Comparison of ENCODE assay signal across 22 cellular contexts in genomic region chr2:65620524-65620923, GRCh38.
DNase-seq lines count a peak whose midpoint lies in the region; ATAC-seq and TF ChIP-seq lines count a peak whose summit lies in the region.
"Had no signal": no experiment of that assay in that cellular context is flagged by ENCODE, and none has a peak within 500 bp of the region (broad histone marks: within the 10 kb centered on the region; RNA-seq: fewer than 3 reads in every experiment).

No MANE protein-coding gene starts in this region.

- H3K4ac ChIP-seq in H9 (ENCODE audit: low read depth, low read length): no peak overlapping the region

- H3K4me1 Mint-ChIP-seq in H9 (no peaks in the 10 kb centered on the region), chondrocyte (ENCODE audit: low read depth) (no peaks in the 10 kb centered on the region)

- TF ChIP-seq RAD21 in neural cell (conservative IDR thresholded peaks at IDR 0.05): peak; percentile 57

- no peak overlapping the region for H3K56ac ChIP-seq in H9 (ENCODE audit: insufficient read length, low read depth, low read length)

- H3K79me1 ChIP-seq in H9 (ENCODE audit: insufficient read depth, low read depth, low read length, poor library complexity, severe bottlenecking): no peaks in the 10 kb centered on the region

- H3K9me3 ChIP-seq in H9 (ENCODE audit: control insufficient read depth, low read depth, low read length) (no peaks in the 10 kb centered on the region), OCI-LY7 (ENCODE audit: low read length) (no peaks in the 10 kb centered on the region), neural cell (ENCODE audit: low read length) (no peaks in the 10 kb centered on the region)
- H3K9me3 ChIP-seq: gastroesophageal sphincter, mucosa of descending colon, testis had no signal

- peaks cover 3% of the 10 kb centered on the region; the same call in 1 of the 2 replicates for H3K27me3 ChIP-seq in H9 (ENCODE audit: insufficient read depth, low read length)
- H3K27me3 ChIP-seq in neural cell (ENCODE audit: insufficient read depth, low read depth, low read length): no peaks in the 10 kb centered on the region
- H3K27me3 ChIP-seq: gastroesophageal sphincter, testis had no signal

- DNase-seq in H9 (no peak), OCI-LY7 (ENCODE audit: low spot score) (no peak), chondrocyte (ENCODE audit: low spot score) (no peak), H4 (ENCODE audit: low spot score) (no peak), NCI-H69 (lab: John Stamatoyannopoulos, UW) (no peak)
- DNase-seq: activated naive CD4-positive, alpha-beta T cell treated with anti-CD3 and anti-CD28 coated beads, Interleukin-2, amount 50 U/mL, for 16 hours; aorta; cerebellar nuclear complex; islet precursor cell; mucosa of descending colon; NCI-H1417 treated with DMSO at 0.1 percent for 48 hours; NCI-H524 treated with DMSO at 0.1 percent for 48 hours; SHP77; small intestine; stimulated activated CD4-positive, alpha-beta T cell treated with anti-CD3 and anti-CD28 coated beads, Interleukin-2, amount 100 ng/mL, for 48 hours; stimulated activated naive CD4-positive, alpha-beta T cell; T-cell; testis had no signal

- no peaks in the 10 kb centered on the region for H3K9me3 Mint-ChIP-seq in H9
- no peaks in the 10 kb centered on the region for H3K9me3 Mint-ChIP-seq in chondrocyte (ENCODE audit: low read depth)
- H3K9me3 Mint-ChIP-seq: T-cell had no signal

- H3K23me2 ChIP-seq in H9 (ENCODE audit: insufficient read length, low read depth, low read length, poor library complexity, severe bottlenecking): no peaks in the 10 kb centered on the region

- H4K91ac ChIP-seq in H9 (ENCODE audit: insufficient read length, low read depth, low read length): no peak overlapping the region

- H3K9me2 ChIP-seq in OCI-LY7 (ENCODE audit: insufficient read depth, low read length) (no peaks in the 10 kb centered on the region), neural cell (ENCODE audit: insufficient read depth, low read length) (no peaks in the 10 kb centered on the region)

- H3K79me2 ChIP-seq in H9 (ENCODE audit: insufficient read depth, low read length): no peaks in the 10 kb centered on the region
- no peaks in the 10 kb centered on the region for H3K79me2 ChIP-seq in OCI-LY7 (ENCODE audit: insufficient read depth, low read depth, low read length)
- no peaks in the 10 kb centered on the region for H3K79me2 ChIP-seq in neural cell (replicated peaks; ENCODE audit: insufficient read depth, low read length)

- intact Hi-C loops in OCI-LY7 (cut with micrococcal nuclease; ENCODE audit: unreplicated experiment): no loop called here

- no peak overlapping the region for H3K27ac Mint-ChIP-seq in H9
- H3K27ac Mint-ChIP-seq in chondrocyte (ENCODE audit: unreplicated experiment): no peak overlapping the region
- H3K27ac Mint-ChIP-seq: T-cell had no signal

- H3K36me3 ChIP-seq in OCI-LY7 (ENCODE audit: insufficient read depth, low read length) (no peaks in the 10 kb centered on the region), neural cell (ENCODE audit: insufficient read depth, low read length) (no peaks in the 10 kb centered on the region)
- H3K36me3 ChIP-seq: gastroesophageal sphincter had no signal

- H3K4me1 ChIP-seq in H9 (ENCODE audit: insufficient read depth, low read length) (no peaks in the 10 kb centered on the region), OCI-LY7 (ENCODE audit: insufficient read depth, low read length, poor library complexity, severe bottlenecking) (no peaks in the 10 kb centered on the region)
- H3K4me1 ChIP-seq: gastroesophageal sphincter, testis had no signal

- BruUV-seq in OCI-LY7 (replicated peaks; lab: Mats Ljungman, UMichigan): no TSS peak

- no peak overlapping the region for H2BK15ac ChIP-seq in H9 (ENCODE audit: low read depth, low read length)

- no peak overlapping the region for H2AK5ac ChIP-seq in H9 (ENCODE audit: insufficient read length, low read length)

- TF ChIP-seq CTCF in H9 (conservative IDR thresholded peaks at IDR 0.05): peak; percentile 38; the same call in 2 of the 3 replicates
- TF ChIP-seq CTCF in OCI-LY7 (conservative IDR thresholded peaks at IDR 0.05; ENCODE audit: low read length): 0 out of 2 replicates have a peak, but pooled peaks have one; percentile 26
- peak; percentile 64 for TF ChIP-seq CTCF in chondrocyte (IDR thresholded peaks at IDR 0.05)
- peak; percentile 35 for TF ChIP-seq CTCF in neural cell (IDR thresholded peaks at IDR 0.05; ENCODE audit: poor library complexity, severe bottlenecking)

- H2BK5ac ChIP-seq in H9 (ENCODE audit: insufficient read length, low read length): no peak overlapping the region

- H3K14ac ChIP-seq in H9 (ENCODE audit: insufficient read depth, low read length): no peak overlapping the region

- CTCF ChIA-PET in OCI-LY7 (lab: Charles Lee; ENCODE audit: unreplicated experiment): no interaction called here

- TF ChIP-seq EP300 in neural cell (conservative IDR thresholded peaks at IDR 0.05; ENCODE audit: poor library complexity, severe bottlenecking): no peak

- H3K23ac ChIP-seq in H9 (ENCODE audit: insufficient read length, low read depth, low read length): no peak overlapping the region

- H4K8ac ChIP-seq in H9 (replicated peaks; ENCODE audit: insufficient read length, low read depth, low read length): no peak overlapping the region

- H3K27ac ChIP-seq in H9 (ENCODE audit: insufficient read length, low read depth, low read length) (no peak overlapping the region), OCI-LY7 (ENCODE audit: low read depth, low read length, poor library complexity, severe bottlenecking) (no peak overlapping the region), neural cell (ENCODE audit: low read length) (no peak overlapping the region)
- H3K27ac ChIP-seq: gastroesophageal sphincter, testis had no signal

- no peak overlapping the region for H3T11ph ChIP-seq in H9 (ENCODE audit: low read length)

- H3K4me2 ChIP-seq in H9 (ENCODE audit: insufficient read depth, insufficient read length, low read length) (no peak overlapping the region), OCI-LY7 (ENCODE audit: low read length) (no peak overlapping the region), neural cell (ENCODE audit: low read length) (no peak overlapping the region)

- no CpG with 5 or more reads among the region's 1 CpG for WGBS in H9 (ENCODE audit: extremely low coverage, insufficient read length, low lambda C conversion rate)

- no peaks in the 10 kb centered on the region for H3F3A ChIP-seq in neural cell (ENCODE audit: insufficient read depth, low read length, poor library complexity, severe bottlenecking)

- H3K9ac ChIP-seq in H9 (ENCODE audit: extremely low read depth, insufficient read length, low read length) (no peak overlapping the region), neural cell (ENCODE audit: low read length) (no peak overlapping the region)

- no peak overlapping the region for H2BK120ac ChIP-seq in H9 (ENCODE audit: low read depth, low read length, poor library complexity, severe bottlenecking)

- H3K36me3 Mint-ChIP-seq in H9 (ENCODE audit: insufficient read depth in 1 of 3, low read depth in 3 of 3) (no peaks in the 10 kb centered on the region), chondrocyte (ENCODE audit: low read depth) (peaks cover 1% of the 10 kb centered on the region)
- H3K36me3 Mint-ChIP-seq: T-cell had no signal

- no peak overlapping the region for H4K5ac ChIP-seq in H9 (ENCODE audit: insufficient read length, low read depth, low read length)

- POLR2A ChIA-PET in OCI-LY7 (lab: Charles Lee): interaction anchor here (0.6 to 1.1 kb wide), 2 partner anchors 550 to 801 kb away, joined by 3 read pairs; no protein-coding TSS in a partner anchor

- H3K4me3 ChIP-seq in OCI-LY7 (ENCODE audit: low read depth, low read length, poor library complexity, severe bottlenecking) (no peak overlapping the region), neural cell (ENCODE audit: low read length) (no peak overlapping the region)
- H3K4me3 ChIP-seq: gastroesophageal sphincter, mucosa of descending colon, testis had no signal

- peaks cover 13% of the 10 kb centered on the region for H3K27me3 Mint-ChIP-seq in H9 (ENCODE audit: low read depth)
- H3K27me3 Mint-ChIP-seq in chondrocyte (ENCODE audit: low read depth): peaks cover 21% of the 10 kb centered on the region

- H2BK12ac ChIP-seq in H9 (ENCODE audit: insufficient read length, low read depth, low read length): no peak overlapping the region

- no peak overlapping the region for H2BK20ac ChIP-seq in H9 (ENCODE audit: low read depth, low read length, poor library complexity, severe bottlenecking)

- H3K18ac ChIP-seq in H9 (ENCODE audit: insufficient read length, low read depth, low read length): no peak overlapping the region

- H4K20me1 ChIP-seq in H9 (ENCODE audit: control insufficient read depth, insufficient read depth, insufficient read length): no peaks in the 10 kb centered on the region
- H4K20me1 ChIP-seq in OCI-LY7 (ENCODE audit: insufficient read depth, low read length): no peaks in the 10 kb centered on the region
- no peaks in the 10 kb centered on the region for H4K20me1 ChIP-seq in neural cell (ENCODE audit: insufficient read depth)

- H2AFZ ChIP-seq in H9 (ENCODE audit: low read length) (no peak overlapping the region), OCI-LY7 (ENCODE audit: low read length) (no peak overlapping the region), neural cell (ENCODE audit: low read depth, low read length) (no peak overlapping the region)

- ATAC-seq in GM18868 (IDR thresholded peaks at IDR 0.05; ENCODE audit: unreplicated experiment) (no peak), GM21529 (IDR thresholded peaks at IDR 0.05; ENCODE audit: unreplicated experiment) (no peak)
- ATAC-seq: gastroesophageal sphincter, mucosa of descending colon, T-cell had no signal

- no peak overlapping the region for H3K4me3 Mint-ChIP-seq in H9
- no peak overlapping the region for H3K4me3 Mint-ChIP-seq in chondrocyte (ENCODE audit: unreplicated experiment)
- H3K4me3 Mint-ChIP-seq: T-cell had no signal
